Comparison of ENCODE assay signal across 20 cellular contexts in the genomic region with DNA sequence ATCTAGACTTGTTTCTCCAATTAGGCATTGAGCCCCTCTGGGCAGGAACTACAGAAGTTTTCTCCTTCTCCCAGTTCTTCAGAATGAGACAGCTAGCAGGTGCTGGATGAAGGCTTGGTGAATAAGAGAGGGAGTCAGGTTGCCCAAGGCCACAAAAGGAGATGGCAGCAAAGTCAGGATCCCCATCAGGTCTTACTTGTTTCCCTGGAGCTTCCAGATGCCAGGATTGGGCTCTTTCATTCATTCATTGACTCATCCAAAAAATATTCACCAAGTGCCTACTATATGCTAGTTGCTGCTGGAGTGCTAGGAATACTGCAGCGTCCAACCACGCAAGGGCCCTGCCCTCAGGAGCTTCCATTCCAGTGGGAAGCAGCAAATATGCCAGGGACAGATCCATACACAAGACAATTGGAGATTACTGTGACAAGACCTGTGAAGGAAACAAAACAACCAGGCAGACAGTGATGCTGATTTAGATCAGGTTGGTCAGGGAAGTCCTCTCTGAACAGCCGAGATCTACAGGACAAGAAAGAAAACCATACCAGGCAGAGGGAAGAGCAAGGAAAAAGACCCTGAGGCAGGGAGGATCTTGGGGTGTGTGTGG. TPM values are rescaled to one million over a fixed set of nuclear protein-coding genes. Genes with fewer than 3 reads are reported as not detected.
DNase-seq lines count a peak whose midpoint lies in the region; ATAC-seq and TF ChIP-seq lines count a peak whose summit lies in the region.
"Had no signal": no experiment of that assay in that cellular context is flagged by ENCODE, and none has a peak within 500 bp of the region (broad histone marks: within the 10 kb centered on the region; RNA-seq: fewer than 3 reads in every experiment).

No MANE protein-coding gene starts in this region.

- no peaks in the 10 kb centered on the region for H3K36me3 Mint-ChIP-seq in activated T-cell treated with anti-CD3 and anti-CD28 coated beads, Interleukin-2, amount 50 U/mL, for 24 hours (ENCODE audit: low read depth)

- H3K4me3 Mint-ChIP-seq in activated T-cell treated with anti-CD3 and anti-CD28 coated beads, Interleukin-2, amount 50 U/mL, for 24 hours, result no peak overlapping the region

- TF ChIP-seq POLR2A in lower leg skin (IDR thresholded peaks at IDR 0.05) (no peak), gastrocnemius medialis (IDR thresholded peaks at IDR 0.05) (no peak)

- in situ Hi-C loops in gastrocnemius medialis (cut with MboI; ENCODE audit: low sequenced_read_pairs in 4 of 4), result no loop called here

- peak; percentile 2 for DNase-seq in activated T-cell treated with anti-CD3 and anti-CD28 coated beads, Interleukin-2, amount 50 U/mL, for 24 hours
- no peak for DNase-seq in activated T-cell treated with anti-CD3 and anti-CD28 coated beads, Interleukin-2, amount 50 U/mL, for 48 hours
- DNase-seq in colonic mucosa (peak; percentile 13), lower leg skin (ENCODE audit: low spot score in 2 of 2) (peak; percentile 16 to 70), gastrocnemius medialis (no peak), HPDE6-E6E7 (ENCODE audit: extremely low spot score) (no peak), NCI-H146 (lab: John Stamatoyannopoulos, UW) (no peak)
- DNase-seq: EL, GM23248, Kasumi-1, NCI-H1694 treated with DMSO at 0.1 percent for 48 hours, NCI-H2081 treated with DMSO at 0.1 percent for 48 hours, NCI-H2171 treated with DMSO at 0.1 percent for 48 hours, NCI-H446 treated with DMSO at 0.1 percent for 48 hours had no signal

- ATAC-seq in GM19324 (IDR thresholded peaks at IDR 0.05; ENCODE audit: low FRiP score, unreplicated experiment), result no peak
- no peak for ATAC-seq in gastrocnemius medialis
- ATAC-seq: HCT116, Right ventricle myocardium inferior had no signal

- H3K9me3 Mint-ChIP-seq in activated T-cell treated with anti-CD3 and anti-CD28 coated beads, Interleukin-2, amount 50 U/mL, for 24 hours, result no peaks in the 10 kb centered on the region

- no peaks in the 10 kb centered on the region for H3K36me3 ChIP-seq in colonic mucosa
- no peaks in the 10 kb centered on the region for H3K36me3 ChIP-seq in gastrocnemius medialis
- H3K36me3 ChIP-seq: SJSA1 had no signal

- H3K4me1 Mint-ChIP-seq in activated T-cell treated with anti-CD3 and anti-CD28 coated beads, Interleukin-2, amount 50 U/mL, for 24 hours (ENCODE audit: low read depth), result no peaks in the 10 kb centered on the region

- H3K27me3 ChIP-seq in colonic mucosa (no peaks in the 10 kb centered on the region), gastrocnemius medialis (no peaks in the 10 kb centered on the region)
- H3K27me3 ChIP-seq: SJSA1 had no signal

- no peaks in the 10 kb centered on the region for H3K9me3 ChIP-seq in colonic mucosa
- no peaks in the 10 kb centered on the region for H3K9me3 ChIP-seq in gastrocnemius medialis
- H3K9me3 ChIP-seq: SJSA1 had no signal

- H3K9ac ChIP-seq in colonic mucosa (ENCODE audit: low read depth in 2 of 2, low read length in 2 of 2), result no peak overlapping the region
- H3K9ac ChIP-seq: GM23248 had no signal

- H3K4me1 ChIP-seq in colonic mucosa (no peaks in the 10 kb centered on the region), gastrocnemius medialis (peaks cover 0 to 1% of the 10 kb centered on the region in 2 donors)
- H3K4me1 ChIP-seq: SJSA1 had no signal

- no peak overlapping the region for H3K27ac ChIP-seq in colonic mucosa
- H3K27ac ChIP-seq in gastrocnemius medialis, result no peak overlapping the region
- H3K27ac ChIP-seq: C4-2B, GM23248, SJSA1 had no signal

- peaks cover 12% of the 10 kb centered on the region for H3K27me3 Mint-ChIP-seq in activated T-cell treated with anti-CD3 and anti-CD28 coated beads, Interleukin-2, amount 50 U/mL, for 24 hours

- 57 to 70% methylated on average over 2 to 3 of the region's 3 CpGs for WGBS in lower leg skin, 2 donors

- no peak for TF ChIP-seq CTCF in colonic mucosa (IDR thresholded peaks at IDR 0.05)
- TF ChIP-seq CTCF in lower leg skin (IDR thresholded peaks at IDR 0.05), result no peak
- no peak for TF ChIP-seq CTCF in gastrocnemius medialis (IDR thresholded peaks at IDR 0.05 in 4 of 5, conservative IDR thresholded peaks at IDR 0.05 in 1 of 5)

- H3K27ac Mint-ChIP-seq in activated T-cell treated with anti-CD3 and anti-CD28 coated beads, Interleukin-2, amount 50 U/mL, for 24 hours, result no peak overlapping the region

- H3K4me3 ChIP-seq in colonic mucosa (no peak overlapping the region), lower leg skin (ENCODE audit: low read depth, poor library complexity, severe bottlenecking) (no peak overlapping the region), gastrocnemius medialis (no peak overlapping the region)
- H3K4me3 ChIP-seq: GM23248, SJSA1 had no signal

- intact Hi-C loops in colonic mucosa (cut with DNase I), result no loop called here
- intact Hi-C loops in lower leg skin (cut with DNase I; ENCODE audit: low total_unique reads), result no loop called here
- intact Hi-C loops in gastrocnemius medialis (cut with DNase I; ENCODE audit: low total_unique reads), result no loop called here

RNA-seq across cellular contexts. Expression of a gene that starts 24.6 kb away (rescaled TPM):
- total RNA-seq in colonic mucosa, result not detected
- total RNA-seq in lower leg skin, result 10 to 100 TPM in 1 of 4 donors, 1 to 10 TPM in 3; 7.0 to 19.3 (median 8.4) TPM
- 1 to 10 TPM; 2.2 to 7.0 (median 2.5) TPM for total RNA-seq in gastrocnemius medialis
- total RNA-seq: GM23248, MCF 10A, SJSA1 had no signal

Comparison
In these comparisons a context has a peak if more than half of its experiments do, and no peak if none do; other contexts are left out.
1. DNase-seq: peak in activated T-cell treated with anti-CD3 and anti-CD28 coated beads, Interleukin-2, amount 50 U/mL, for 24 hours (single experiment), colonic mucosa (single experiment) and lower leg skin (2 of 2); none in activated T-cell treated with anti-CD3 and anti-CD28 coated beads, Interleukin-2, amount 50 U/mL, for 48 hours (0 of 2), gastrocnemius medialis (0 of 2), HPDE6-E6E7 (single experiment) and NCI-H146 (single experiment).